In genomic region chr1:160630523-160631087, GRCh38 we compare ENCODE assay signal across 13 cellular contexts. TPM values are rescaled to one million over a fixed set of nuclear protein-coding genes. Genes with fewer than 3 reads are reported as not detected.
DNase-seq lines count a peak whose midpoint lies in the region; ATAC-seq and TF ChIP-seq lines count a peak whose summit lies in the region.
"Had no signal": no experiment of that assay in that cellular context is flagged by ENCODE, and none has a peak within 500 bp of the region (broad histone marks: within the 10 kb centered on the region; RNA-seq: fewer than 3 reads in every experiment).

No MANE protein-coding gene starts in this region.

- H3K4me1 ChIP-seq in DND-41 (ENCODE audit: insufficient read depth, low read length) (peaks cover 75% of the 10 kb centered on the region), HUES48 (ENCODE audit: control insufficient read depth, insufficient read depth, low read length) (no peaks in the 10 kb centered on the region), mesodermal cell (ENCODE audit: control insufficient read depth, insufficient read depth, low read length, poor library complexity, severe bottlenecking) (peaks cover 8% of the 10 kb centered on the region)
- H3K4me1 ChIP-seq: colonic mucosa had no signal

- H3K27me3 Mint-ChIP-seq in activated CD4-positive, alpha-beta memory T cell treated with anti-CD3 and anti-CD28 coated beads for 36 hours: no peaks in the 10 kb centered on the region

- H4K20me1 ChIP-seq in DND-41 (ENCODE audit: insufficient read depth, low read length): no peaks in the 10 kb centered on the region

- H3K36me3 Mint-ChIP-seq in activated CD4-positive, alpha-beta memory T cell treated with anti-CD3 and anti-CD28 coated beads for 36 hours: peaks cover 83% of the 10 kb centered on the region

- 68 to 77% methylated on average over 2 to 5 of the region's 5 CpGs for WGBS in mesodermal cell (ENCODE audit: insufficient coverage in 2 of 2), 2 experiments

- peak overlapping the region; percentile 98 for H3K27ac Mint-ChIP-seq in activated CD4-positive, alpha-beta memory T cell treated with anti-CD3 and anti-CD28 coated beads for 36 hours

- ATAC-seq in DND-41 (ENCODE audit: insufficient read depth, low read depth): no peak

- H3K4me3 ChIP-seq in DND-41 (ENCODE audit: low read depth in 1 of 2, low read length in 2 of 2) (no peak overlapping the region), HUES48 (ENCODE audit: low read depth, low read length) (no peak overlapping the region), mesodermal cell (ENCODE audit: extremely low read depth, insufficient read depth, low read length, poor library complexity, severe bottlenecking) (no peak overlapping the region)
- H3K4me3 ChIP-seq: colonic mucosa, ovary had no signal

- POLR2A ChIA-PET in activated CD4-positive, alpha-beta memory T cell treated with anti-CD3 and anti-CD28 coated beads for 36 hours (lab: Charles Lee): interaction anchor here (2.2 to 11.8 kb wide), 3 partner anchors 11 to 44 kb away, joined by 6 to 288 read pairs (median 21); partner anchors contain the start of gene SLAMF1

- H3K79me2 ChIP-seq in DND-41 (ENCODE audit: insufficient read depth, low read length): no peaks in the 10 kb centered on the region

- H3K27me3 ChIP-seq in DND-41 (ENCODE audit: insufficient read depth, low read length, poor library complexity) (no peaks in the 10 kb centered on the region), HUES48 (ENCODE audit: control insufficient read depth, insufficient read depth, low read length) (no peaks in the 10 kb centered on the region)
- H3K27me3 ChIP-seq: colonic mucosa, ovary had no signal

- intact Hi-C loops in activated CD4-positive, alpha-beta memory T cell treated with anti-CD3 and anti-CD28 coated beads for 36 hours (cut with micrococcal nuclease): no loop called here

- no peak for DNase-seq in DND-41
- no peak for DNase-seq in activated CD4-positive, alpha-beta memory T cell treated with anti-CD3 and anti-CD28 coated beads for 36 hours
- DNase-seq in NCI-H1930 (lab: John Stamatoyannopoulos, UW): no peak
- DNase-seq in LoVo (ENCODE audit: low spot score): no peak
- DNase-seq in SHP77 treated with DMSO at 0.1 percent for 48 hours (lab: John Stamatoyannopoulos, UW): no peak
- DNase-seq in activated CD8-positive, alpha-beta memory T cell treated with anti-CD3 and anti-CD28 coated beads, Interleukin-2, amount 50 U/mL, for 4 hours: no peak
- DNase-seq: colonic mucosa, NCI-H1105, NCI-H82, ovary had no signal

- CTCF ChIA-PET in activated CD4-positive, alpha-beta memory T cell treated with anti-CD3 and anti-CD28 coated beads for 36 hours (lab: Charles Lee): interaction anchor here (1.2 to 3.3 kb wide), 3 partner anchors 10 to 15 kb away, joined by 3 to 14 read pairs (median 11); partner anchors contain the start of gene SLAMF1

- no peaks in the 10 kb centered on the region for H3K9me3 ChIP-seq in DND-41 (ENCODE audit: insufficient read depth, low read length, severe bottlenecking)
- no peaks in the 10 kb centered on the region for H3K9me3 ChIP-seq in HUES48 (ENCODE audit: control insufficient read depth, insufficient read depth, low read length)
- no peaks in the 10 kb centered on the region for H3K9me3 ChIP-seq in mesodermal cell (ENCODE audit: control insufficient read depth, low read length)
- H3K9me3 ChIP-seq: colonic mucosa, ovary had no signal

- no peak for TF ChIP-seq CTCF in DND-41 (IDR thresholded peaks at IDR 0.05; ENCODE audit: borderline replicate concordance, extremely low read depth, low read length, poor library complexity, severe bottlenecking)

- H3K9ac ChIP-seq in DND-41 (ENCODE audit: low read depth, low read length) (peak overlapping the region; percentile 61; the same call in 1 of the 2 replicates), HUES48 (ENCODE audit: low read depth, low read length) (no peak overlapping the region)

- peak overlapping the region; percentile 63 for H3K4me3 Mint-ChIP-seq in activated CD4-positive, alpha-beta memory T cell treated with anti-CD3 and anti-CD28 coated beads for 36 hours

- no peak overlapping the region for H3K4me2 ChIP-seq in DND-41 (ENCODE audit: insufficient read depth, low read length)

- peak overlapping the region; percentile 94 for H3K27ac ChIP-seq in DND-41 (ENCODE audit: low read length)
- peak overlapping the region; percentile 52 for H3K27ac ChIP-seq in HUES48 (ENCODE audit: low read depth, low read length)
- H3K27ac ChIP-seq in mesodermal cell (ENCODE audit: low read depth, low read length, severe bottlenecking): peak overlapping the region; percentile 68
- H3K27ac ChIP-seq: colonic mucosa, HL-60, ovary had no signal

- peaks cover 93% of the 10 kb centered on the region for H3K4me1 Mint-ChIP-seq in activated CD4-positive, alpha-beta memory T cell treated with anti-CD3 and anti-CD28 coated beads for 36 hours (ENCODE audit: low read depth)

- no peaks in the 10 kb centered on the region for H3K9me3 Mint-ChIP-seq in activated CD4-positive, alpha-beta memory T cell treated with anti-CD3 and anti-CD28 coated beads for 36 hours

- H2AFZ ChIP-seq in DND-41 (ENCODE audit: low read depth, low read length): no peak overlapping the region

- H3K36me3 ChIP-seq in DND-41 (ENCODE audit: insufficient read depth, low read length) (no peaks in the 10 kb centered on the region), HUES48 (ENCODE audit: control insufficient read depth, insufficient read depth, low read length) (no peaks in the 10 kb centered on the region), mesodermal cell (ENCODE audit: control insufficient read depth, insufficient read depth, low read length) (no peaks in the 10 kb centered on the region)
- H3K36me3 ChIP-seq: colonic mucosa, ovary had no signal

RNA-seq across cellular contexts. Expression of gene SLAMF1, which starts 16.2 kb away (rescaled TPM):
- total RNA-seq in activated CD4-positive, alpha-beta memory T cell treated with anti-CD3 and anti-CD28 coated beads for 36 hours: 100 to 1,000 TPM; 166 TPM
- not detected for polyA plus RNA-seq in mesodermal cell (2013, experiment 1 of 2)
- not detected for polyA plus RNA-seq in mesodermal cell (2013, experiment 2 of 2)

RNA-seq across cellular contexts. Expression of gene CD84, which starts 51.3 kb away (rescaled TPM):
- total RNA-seq in activated CD4-positive, alpha-beta memory T cell treated with anti-CD3 and anti-CD28 coated beads for 36 hours: 10 to 100 TPM; 18.6 to 20.2 TPM
- polyA plus RNA-seq in mesodermal cell (2013, experiment 1 of 2): not detected
- polyA plus RNA-seq in mesodermal cell (2013, experiment 2 of 2): not detected
